ENCODE assay signal across 8 cellular contexts in the genomic region with DNA sequence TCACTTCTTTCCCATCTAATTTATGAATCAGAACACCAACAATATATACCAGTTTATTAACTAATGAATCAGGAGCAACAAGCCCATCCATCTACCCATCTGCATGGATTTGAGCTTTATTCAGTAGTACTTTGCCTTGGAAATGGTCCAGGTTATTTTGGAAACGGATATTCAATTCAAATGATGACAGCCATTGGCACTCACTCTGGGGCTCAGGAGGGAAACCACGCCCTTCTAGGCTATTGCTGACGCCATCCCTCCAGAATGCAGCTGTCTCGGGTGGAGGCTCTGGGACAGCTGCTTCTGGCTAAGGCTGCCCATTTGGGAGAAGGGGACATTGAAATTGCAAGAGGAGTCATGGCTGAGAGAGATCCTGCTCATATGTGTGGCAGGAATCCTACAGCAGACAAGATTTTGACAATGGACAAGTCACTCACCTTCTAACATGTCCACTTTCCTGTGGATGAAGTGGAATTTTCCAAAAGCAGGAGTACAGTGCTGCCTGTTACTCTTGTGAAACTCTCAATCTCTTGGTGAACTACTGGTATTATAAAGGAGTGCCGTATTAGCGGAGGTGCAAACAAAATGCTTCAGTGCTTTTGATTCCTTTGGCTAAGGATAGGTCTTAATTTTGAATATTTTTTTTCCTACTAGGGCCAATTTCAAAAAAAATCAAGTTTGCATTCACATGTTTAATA. TPM values are rescaled to one million over a fixed set of nuclear protein-coding genes. Genes with fewer than 3 reads are reported as not detected.
DNase-seq lines count a peak whose midpoint lies in the region; ATAC-seq and TF ChIP-seq lines count a peak whose summit lies in the region.

No MANE protein-coding gene starts in this region.

- H3K4me1 ChIP-seq in ES-I3 (ENCODE audit: insufficient read depth, low read length) (peaks cover 38% of the 10 kb centered on the region), RWPE2 (ENCODE audit: insufficient read depth, poor library complexity, severe bottlenecking) (peaks cover 30% of the 10 kb centered on the region), sigmoid colon (peaks cover 0 to 75% (median 57%) of the 10 kb centered on the region in 4 donors)

- H3K27me3 ChIP-seq in RWPE2 (ENCODE audit: insufficient read depth, poor library complexity, severe bottlenecking) (no peaks in the 10 kb centered on the region), sigmoid colon (no peaks in the 10 kb centered on the region)

- TF ChIP-seq POLR2A in sigmoid colon (IDR thresholded peaks at IDR 0.05): no peak

- H3K4me3 ChIP-seq in RWPE2 (ENCODE audit: severe bottlenecking) (no peak overlapping the region), sigmoid colon (no peak overlapping the region)

- POLR2A ChIA-PET in GM10248 (lab: Yijun Ruan, JAX): no interaction called here

- CTCF ChIA-PET in GM10248 (lab: Yijun Ruan, JAX): interaction anchor here (0.9 to 2.2 kb wide), 5 partner anchors 9 to 129 kb away, joined by 3 to 12 read pairs (median 4); no protein-coding TSS in a partner anchor

- no peaks in the 10 kb centered on the region for H3K36me3 ChIP-seq in ES-I3 (ENCODE audit: insufficient read depth, low read length)
- no peaks in the 10 kb centered on the region for H3K36me3 ChIP-seq in RWPE2 (ENCODE audit: low read depth)
- H3K36me3 ChIP-seq in sigmoid colon: no peaks in the 10 kb centered on the region

- peak overlapping the region; percentile 19; the same call in 1 of the 2 replicates for H3K9ac ChIP-seq in ES-I3 (ENCODE audit: low read depth, low read length)

- peak; percentile 83 for DNase-seq in RWPE2 (ENCODE audit: low spot score)
- peak; percentile 93 for DNase-seq in foreskin melanocyte
- peak; percentile 92 for DNase-seq in sigmoid colon
- DNase-seq in globus pallidus (ENCODE audit: low spot score): no peak
- no peak for DNase-seq in GM10248 (ENCODE audit: extremely low spot score)
- DNase-seq in AML-193 (lab: John Stamatoyannopoulos, UW): no peak

- WGBS in sigmoid colon, 2 donors: 36 to 56% methylated on average over 6 of the region's 6 CpGs

- TF ChIP-seq CTCF in RWPE2 (IDR thresholded peaks at IDR 0.05; ENCODE audit: poor library complexity, severe bottlenecking) (no peak), sigmoid colon (IDR thresholded peaks at IDR 0.05) (no peak), GM10248 (IDR thresholded peaks at IDR 0.05; ENCODE audit: control extremely low read depth, extremely low read depth, low read depth, missing control alignments) (no peak)

- H3K9me3 ChIP-seq in ES-I3 (ENCODE audit: control insufficient read depth, insufficient read depth, low read length): no peaks in the 10 kb centered on the region
- H3K9me3 ChIP-seq in RWPE2 (ENCODE audit: severe bottlenecking): no peaks in the 10 kb centered on the region
- no peaks in the 10 kb centered on the region for H3K9me3 ChIP-seq in sigmoid colon

- peak overlapping the region; percentile 85 for H3K27ac ChIP-seq in RWPE2 (ENCODE audit: poor library complexity, severe bottlenecking)
- H3K27ac ChIP-seq in sigmoid colon: peak overlapping the region; percentile 77 to 93 (median 86)

- ATAC-seq in RWPE2 (ENCODE audit: low read depth): peak; percentile 95
- no peak for ATAC-seq in HG03280 (IDR thresholded peaks at IDR 0.05; ENCODE audit: unreplicated experiment)

- TF ChIP-seq EP300 in sigmoid colon (IDR thresholded peaks at IDR 0.05): peak in 1 of 4 donors; percentile 40

- intact Hi-C loops in sigmoid colon (cut with DNase I): no loop called here

RNA-seq across cellular contexts. Expression of gene TRAK1, which starts 29.3 kb away (rescaled TPM):
- total RNA-seq in sigmoid colon: 10 to 100 TPM; 17.6 to 42.7 (median 27.2) TPM
- 10 to 100 TPM; 31.8 to 39.5 (median 37.9) TPM for polyA plus RNA-seq in sigmoid colon

Comparison
In these comparisons a context has a peak if more than half of its experiments do, and no peak if none do; other contexts are left out.
1. DNase-seq: peak in RWPE2 (single experiment), foreskin melanocyte (single experiment) and sigmoid colon (single experiment); none in globus pallidus (single experiment), GM10248 (single experiment) and AML-193 (0 of 2).